Comparison of ENCODE assay signal across 8 cellular contexts in the genomic region with DNA sequence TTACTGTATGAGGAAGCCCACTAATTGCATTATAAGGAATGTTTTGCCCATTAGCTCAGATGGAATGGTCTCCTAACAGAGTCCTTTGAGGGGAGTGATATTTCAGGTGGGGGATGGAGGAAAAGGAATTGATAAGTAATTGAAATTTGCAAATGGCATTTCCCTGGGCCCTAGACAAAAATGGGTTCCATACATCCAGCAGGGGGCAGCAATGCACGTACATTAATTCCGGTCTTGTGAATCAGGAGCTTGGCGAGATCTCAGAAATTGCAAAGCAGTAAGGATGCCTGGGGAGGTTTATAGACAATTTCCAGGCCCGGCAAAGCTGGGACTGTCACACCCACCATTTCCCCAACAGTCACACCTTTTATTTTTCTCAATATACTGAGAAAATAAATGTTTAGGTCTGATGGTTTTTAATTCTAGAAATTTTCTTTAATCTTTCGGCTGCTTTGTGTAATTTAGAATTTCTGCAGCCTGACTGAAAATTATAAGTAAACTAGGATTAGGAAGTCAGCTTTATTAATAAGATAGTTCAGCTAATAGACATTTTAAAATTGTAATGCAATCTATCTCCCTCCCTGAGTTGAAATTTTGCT.
DNase-seq lines count a peak whose midpoint lies in the region; ATAC-seq, FAIRE-seq and TF ChIP-seq lines count a peak whose summit lies in the region.

No MANE protein-coding gene starts in this region.

- in situ Hi-C loops in GM13976 (cut with MboI; ENCODE audit: low sequenced_read_pairs, unreplicated experiment) = loop anchor here (10.0 kb wide), 1 partner anchor 618 kb away; no protein-coding TSS in a partner anchor
- in situ Hi-C loops in T47D (cut with HindIII; ENCODE audit: low pct_unique_long_range_greater_than_20kb, low sequenced_read_pairs) = no loop called here

- H3K4me3 ChIP-seq in kidney (ENCODE audit: low read length in 2 of 2) = no peak overlapping the region

- peak; percentile 76 for DNase-seq in AG08395 (ENCODE audit: low spot score)
- peak; percentile 61 for DNase-seq in GM13976 (ENCODE audit: low spot score)
- peak; percentile 16 for DNase-seq in SHP77 treated with DMSO at 0.1 percent for 48 hours (lab: John Stamatoyannopoulos, UW)
- peak; percentile 26 to 78 for DNase-seq in T47D (ENCODE audit: low read depth in 1 of 2, low spot score in 1 of 2)
- no peak for DNase-seq in kidney
- peak; percentile 19 for DNase-seq in stimulated activated CD4-positive, alpha-beta T cell treated with anti-CD3 and anti-CD28 coated beads, Interleukin-4, amount 100 ng/mL, for 24 hours

- H3K9me3 ChIP-seq in kidney (ENCODE audit: control insufficient read depth in 1 of 2, low read length in 2 of 2) = peaks cover 0 to 26% of the 10 kb centered on the region in 2 donors

- no peak for ATAC-seq in HG03175 (IDR thresholded peaks at IDR 0.05; ENCODE audit: unreplicated experiment)

- TF ChIP-seq CTCF in GM13976 (IDR thresholded peaks at IDR 0.05; ENCODE audit: borderline replicate concordance, control extremely low read depth, extremely low read depth, insufficient read depth, missing control alignments) (peak; percentile 54), LNCAP (IDR thresholded peaks at IDR 0.05) (peak; percentile 57), kidney (IDR thresholded peaks at IDR 0.05; ENCODE audit: borderline replicate concordance, extremely low read depth, insufficient read depth) (peak; percentile 61)

- no peak for FAIRE-seq in kidney (lab: Jason Lieb, UNC)

- intact Hi-C loops in kidney (cut with DNase I) = loop anchor here (10.0 kb wide), 1 partner anchor 628 kb away; no protein-coding TSS in a partner anchor

- no peak overlapping the region for H3K9ac ChIP-seq in kidney (ENCODE audit: low read length in 2 of 2)

- no peak overlapping the region for H3K27ac ChIP-seq in kidney (ENCODE audit: low read depth in 2 of 2, low read length in 2 of 2)

- H3K4me1 ChIP-seq in kidney (ENCODE audit: control insufficient read depth in 1 of 2, insufficient read depth in 1 of 2, low read depth in 1 of 2, low read length in 2 of 2) = no peaks in the 10 kb centered on the region

- no peaks in the 10 kb centered on the region for H3K36me3 ChIP-seq in kidney (ENCODE audit: control insufficient read depth in 1 of 2, insufficient read depth in 2 of 2, low read length in 2 of 2)
